In the genomic region with DNA sequence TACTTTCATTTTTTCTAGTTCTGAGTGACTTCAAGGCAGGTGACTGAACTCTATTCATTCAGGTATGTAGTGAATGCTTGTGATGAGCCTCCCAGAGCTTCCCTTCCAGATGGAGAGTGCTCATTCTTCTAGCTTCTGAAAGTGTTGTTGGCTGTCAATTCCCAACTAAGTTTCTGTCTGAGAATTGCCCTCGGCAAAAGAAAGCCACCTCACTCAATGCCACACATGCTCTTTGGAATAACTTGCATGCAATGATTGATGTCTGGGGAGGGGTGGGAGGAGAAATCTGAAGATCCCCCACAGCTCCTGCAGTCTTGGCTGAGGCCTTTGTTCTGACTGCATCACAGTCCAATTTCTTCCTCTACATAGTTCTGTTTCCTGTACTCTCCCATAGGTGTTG, we compare ENCODE assay signal across 14 cellular contexts.
DNase-seq lines count a peak whose midpoint lies in the region; ATAC-seq and TF ChIP-seq lines count a peak whose summit lies in the region.
"Had no signal": no experiment of that assay in that cellular context is flagged by ENCODE, and none has a peak within 500 bp of the region (broad histone marks: within the 10 kb centered on the region; RNA-seq: fewer than 3 reads in every experiment).

No MANE protein-coding gene starts in this region.

- H3K9me2 ChIP-seq in GM23338 (ENCODE audit: insufficient read depth): no peaks in the 10 kb centered on the region

- DNase-seq in GM23338 (ENCODE audit: low spot score): peak; percentile 3
- peak; percentile 76 for DNase-seq in SK-MEL-5 (ENCODE audit: low read depth, low spot score)
- DNase-seq in lower lobe of right lung: no peak
- DNase-seq in NCI-H146 (lab: John Stamatoyannopoulos, UW): no peak
- DNase-seq: Calu3; CD8-positive, alpha-beta T cell; DMS79 treated with DMSO at 0.1 percent for 48 hours; HCEC 1CT; IMR-90 had no signal

- intact Hi-C loops in lower lobe of right lung (cut with DNase I): no loop called here

- peak overlapping the region; percentile 44; the same call in 1 of the 2 replicates for H2AFZ ChIP-seq in GM23338

- H3K27ac Mint-ChIP-seq in GM23338 (no peak overlapping the region), nephron (peak overlapping the region; percentile 29 to 76 (median 63))
- H3K27ac Mint-ChIP-seq: B cell; CD8-positive, alpha-beta T cell had no signal

- H3K27me3 Mint-ChIP-seq in GM23338 (ENCODE audit: insufficient read depth, low read depth, poor library complexity) (peaks cover 3% of the 10 kb centered on the region), nephron (ENCODE audit: low read depth) (no peaks in the 10 kb centered on the region)
- H3K27me3 Mint-ChIP-seq: B cell had no signal

- no peaks in the 10 kb centered on the region for H3K9me3 ChIP-seq in lower lobe of right lung
- H3K9me3 ChIP-seq: BLaER1 treated with 17β-estradiol and CSF1 and Interleukin-3, amounts not matched to agents 10 nM and 100 nM had no signal

- H3K4me3 ChIP-seq in GM23338: no peak overlapping the region
- H3K4me3 ChIP-seq in lower lobe of right lung: no peak overlapping the region
- H3K4me3 ChIP-seq: BLaER1 treated with 17β-estradiol and CSF1 and Interleukin-3, amounts not matched to agents 10 nM and 100 nM; GM12878 had no signal

- no peaks in the 10 kb centered on the region for H4K20me1 ChIP-seq in GM23338 (replicated peaks; ENCODE audit: insufficient read depth)
- H4K20me1 ChIP-seq: BLaER1 treated with 17β-estradiol and CSF1 and Interleukin-3, amounts not matched to agents 10 nM and 100 nM had no signal

- H3K79me2 ChIP-seq in GM23338 (replicated peaks; ENCODE audit: insufficient read depth): no peaks in the 10 kb centered on the region

- H3K4me1 Mint-ChIP-seq in GM23338: peaks cover 12% of the 10 kb centered on the region
- peaks cover 42% of the 10 kb centered on the region for H3K4me1 Mint-ChIP-seq in nephron
- H3K4me1 Mint-ChIP-seq: B cell had no signal

- no peaks in the 10 kb centered on the region for H3K27me3 ChIP-seq in GM23338 (ENCODE audit: insufficient read depth)
- H3K27me3 ChIP-seq in lower lobe of right lung (ENCODE audit: low read depth): no peaks in the 10 kb centered on the region
- H3K27me3 ChIP-seq: BLaER1 treated with 17β-estradiol and CSF1 and Interleukin-3, amounts not matched to agents 10 nM and 100 nM had no signal

- H3K4me1 ChIP-seq in GM23338 (ENCODE audit: insufficient read depth): peaks cover 11% of the 10 kb centered on the region; the same call in 1 of the 2 replicates
- H3K4me1 ChIP-seq in lower lobe of right lung: peaks cover 15% of the 10 kb centered on the region
- H3K4me1 ChIP-seq: BLaER1 treated with 17β-estradiol and CSF1 and Interleukin-3, amounts not matched to agents 10 nM and 100 nM had no signal

- H3K4me2 ChIP-seq in GM23338: no peak overlapping the region
- H3K4me2 ChIP-seq: BLaER1 treated with 17β-estradiol and CSF1 and Interleukin-3, amounts not matched to agents 10 nM and 100 nM had no signal

- in situ Hi-C loops in SK-MEL-5 (cut with HindIII; ENCODE audit: low pct_unique_long_range_greater_than_20kb, low sequenced_read_pairs): no loop called here

- H3K4me3 Mint-ChIP-seq in GM23338 (no peak overlapping the region), nephron (no peak overlapping the region)
- H3K4me3 Mint-ChIP-seq: B cell; CD8-positive, alpha-beta T cell had no signal

- no peak overlapping the region for H3K27ac ChIP-seq in GM23338 (ENCODE audit: low read depth)
- no peak overlapping the region for H3K27ac ChIP-seq in lower lobe of right lung
- H3K27ac ChIP-seq: BLaER1 treated with 17β-estradiol and CSF1 and Interleukin-3, amounts not matched to agents 10 nM and 100 nM had no signal

- ATAC-seq in GM23338 (no peak), HG02870 (IDR thresholded peaks at IDR 0.05; ENCODE audit: unreplicated experiment) (no peak), lower lobe of right lung (no peak)
- ATAC-seq: CD8-positive, alpha-beta T cell; GM12878 had no signal

- TF ChIP-seq CTCF in GM23338 (conservative IDR thresholded peaks at IDR 0.05; ENCODE audit: low read depth in 2 of 2): no peak
- no peak for TF ChIP-seq CTCF in nephron (IDR thresholded peaks at IDR 0.05; ENCODE audit: unreplicated experiment in 3 of 3)
- TF ChIP-seq CTCF in lower lobe of right lung (IDR thresholded peaks at IDR 0.05): no peak

- H3F3A ChIP-seq in GM23338 (replicated peaks; ENCODE audit: low read depth): no peaks in the 10 kb centered on the region

- H3K36me3 ChIP-seq in GM23338 (ENCODE audit: insufficient read depth): no peaks in the 10 kb centered on the region
- no peaks in the 10 kb centered on the region for H3K36me3 ChIP-seq in lower lobe of right lung
- H3K36me3 ChIP-seq: BLaER1 treated with 17β-estradiol and CSF1 and Interleukin-3, amounts not matched to agents 10 nM and 100 nM had no signal

- H3K9me3 Mint-ChIP-seq in GM23338: no peaks in the 10 kb centered on the region
- no peaks in the 10 kb centered on the region for H3K9me3 Mint-ChIP-seq in nephron
- H3K9me3 Mint-ChIP-seq: CD8-positive, alpha-beta T cell had no signal

- H3K36me3 Mint-ChIP-seq in GM23338 (ENCODE audit: low read depth): no peaks in the 10 kb centered on the region
- H3K36me3 Mint-ChIP-seq in nephron (ENCODE audit: low read depth): no peaks in the 10 kb centered on the region
- H3K36me3 Mint-ChIP-seq: CD8-positive, alpha-beta T cell had no signal

TF ChIP-seq in GM23338, 12 proteins besides CTCF, POLR2A, EP300 and RAD21 (continues in another document):
- TF ChIP-seq ZNF114 (CRISPR knock-in tag; IDR thresholded peaks at IDR 0.05) (no peak), ZNF331 (CRISPR knock-in tag; IDR thresholded peaks at IDR 0.05; ENCODE audit: low read depth) (no peak), JUNB (IDR thresholded peaks at IDR 0.05; ENCODE audit: unreplicated experiment) (no peak), NANOG (IDR thresholded peaks at IDR 0.05; ENCODE audit: borderline replicate concordance) (no peak), STAT1 (IDR thresholded peaks at IDR 0.05; ENCODE audit: unreplicated experiment) (no peak), EZH2 (IDR thresholded peaks at IDR 0.05; ENCODE audit: low read depth, unreplicated experiment) (no peak), EZH2phosphoT487 (IDR thresholded peaks at IDR 0.05; ENCODE audit: unreplicated experiment) (no peak), POLR2AphosphoS5 (IDR thresholded peaks at IDR 0.05; ENCODE audit: low read depth) (no peak)
- TF ChIP-seq, protein P1, sequence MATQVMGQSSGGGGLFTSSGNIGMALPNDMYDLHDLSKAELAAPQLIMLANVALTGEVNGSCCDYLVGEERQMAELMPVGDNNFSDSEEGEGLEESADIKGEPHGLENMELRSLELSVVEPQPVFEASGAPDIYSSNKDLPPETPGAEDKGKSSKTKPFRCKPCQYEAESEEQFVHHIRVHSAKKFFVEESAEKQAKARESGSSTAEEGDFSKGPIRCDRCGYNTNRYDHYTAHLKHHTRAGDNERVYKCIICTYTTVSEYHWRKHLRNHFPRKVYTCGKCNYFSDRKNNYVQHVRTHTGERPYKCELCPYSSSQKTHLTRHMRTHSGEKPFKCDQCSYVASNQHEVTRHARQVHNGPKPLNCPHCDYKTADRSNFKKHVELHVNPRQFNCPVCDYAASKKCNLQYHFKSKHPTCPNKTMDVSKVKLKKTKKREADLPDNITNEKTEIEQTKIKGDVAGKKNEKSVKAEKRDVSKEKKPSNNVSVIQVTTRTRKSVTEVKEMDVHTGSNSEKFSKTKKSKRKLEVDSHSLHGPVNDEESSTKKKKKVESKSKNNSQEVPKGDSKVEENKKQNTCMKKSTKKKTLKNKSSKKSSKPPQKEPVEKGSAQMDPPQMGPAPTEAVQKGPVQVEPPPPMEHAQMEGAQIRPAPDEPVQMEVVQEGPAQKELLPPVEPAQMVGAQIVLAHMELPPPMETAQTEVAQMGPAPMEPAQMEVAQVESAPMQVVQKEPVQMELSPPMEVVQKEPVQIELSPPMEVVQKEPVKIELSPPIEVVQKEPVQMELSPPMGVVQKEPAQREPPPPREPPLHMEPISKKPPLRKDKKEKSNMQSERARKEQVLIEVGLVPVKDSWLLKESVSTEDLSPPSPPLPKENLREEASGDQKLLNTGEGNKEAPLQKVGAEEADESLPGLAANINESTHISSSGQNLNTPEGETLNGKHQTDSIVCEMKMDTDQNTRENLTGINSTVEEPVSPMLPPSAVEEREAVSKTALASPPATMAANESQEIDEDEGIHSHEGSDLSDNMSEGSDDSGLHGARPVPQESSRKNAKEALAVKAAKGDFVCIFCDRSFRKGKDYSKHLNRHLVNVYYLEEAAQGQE (IDR thresholded peaks at IDR 0.05; ENCODE audit: unreplicated experiment): no peak

Comparison
In these comparisons a context has a peak if more than half of its experiments do, and no peak if none do; other contexts are left out.
1. DNase-seq: peak in GM23338 (single experiment) and SK-MEL-5 (single experiment); none in lower lobe of right lung (single experiment) and NCI-H146 (single experiment).